Comparison of ENCODE assay signal across 18 cellular contexts in the genomic region with DNA sequence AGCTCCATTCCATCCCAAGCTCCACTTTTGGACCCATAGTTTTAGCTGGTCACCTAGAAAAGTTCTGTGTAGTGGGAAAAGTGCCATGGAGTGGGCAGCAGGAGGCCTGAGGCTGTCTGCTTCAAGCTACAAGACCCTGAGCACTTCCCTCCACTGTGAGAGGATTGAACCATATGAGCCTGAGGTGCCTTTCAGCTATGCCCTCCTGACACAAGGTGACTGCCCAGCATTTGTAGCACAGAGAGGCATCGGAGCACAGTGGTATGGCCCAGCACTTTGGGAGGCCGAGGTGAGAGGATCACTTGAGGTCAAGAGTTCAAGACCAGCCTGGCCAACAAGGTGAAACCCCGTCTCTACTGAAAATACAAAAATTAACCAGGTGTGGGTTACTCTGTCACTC. TPM values are rescaled to one million over a fixed set of nuclear protein-coding genes. Genes with fewer than 3 reads are reported as not detected.
DNase-seq lines count a peak whose midpoint lies in the region; ATAC-seq and TF ChIP-seq lines count a peak whose summit lies in the region.
"Had no signal": no experiment of that assay in that cellular context is flagged by ENCODE, and none has a peak within 500 bp of the region (broad histone marks: within the 10 kb centered on the region; RNA-seq: fewer than 3 reads in every experiment).

No MANE protein-coding gene starts in this region.

- peaks cover under 1 to 12% (median 8%) of the 10 kb centered on the region in 7 donors for H3K4me1 Mint-ChIP-seq in naive thymus-derived CD4-positive, alpha-beta T cell
- H3K4me1 Mint-ChIP-seq in activated T-cell treated with anti-CD3 and anti-CD28 coated beads, Interleukin-2, amount 50 U/mL, for 72 hours (ENCODE audit: low read depth): peaks cover 7% of the 10 kb centered on the region

- CTCF ChIA-PET in naive thymus-derived CD4-positive, alpha-beta T cell (lab: Charles Lee): no interaction called here

- no peak overlapping the region for H3K4me3 Mint-ChIP-seq in naive thymus-derived CD4-positive, alpha-beta T cell
- no peak overlapping the region for H3K4me3 Mint-ChIP-seq in activated T-cell treated with anti-CD3 and anti-CD28 coated beads, Interleukin-2, amount 50 U/mL, for 72 hours

- WGBS in psoas muscle, 3 donors: 91 to 94% (median 91%) methylated on average over 3 of the region's 3 CpGs

- H3K27ac Mint-ChIP-seq in naive thymus-derived CD4-positive, alpha-beta T cell: no peak overlapping the region
- no peak overlapping the region for H3K27ac Mint-ChIP-seq in activated T-cell treated with anti-CD3 and anti-CD28 coated beads, Interleukin-2, amount 50 U/mL, for 72 hours

- H3K36me3 ChIP-seq in left ventricle myocardium inferior (no peaks in the 10 kb centered on the region), psoas muscle (ENCODE audit: insufficient read depth in 1 of 2, low read depth in 1 of 2) (no peaks in the 10 kb centered on the region), vagina (no peaks in the 10 kb centered on the region)
- H3K36me3 ChIP-seq in naive thymus-derived CD4-positive, alpha-beta T cell (ENCODE audit: control insufficient read depth in 2 of 3, insufficient read depth in 3 of 3, low read length in 3 of 3): no peaks in the 10 kb centered on the region

- H3K9me3 Mint-ChIP-seq in naive thymus-derived CD4-positive, alpha-beta T cell: no peaks in the 10 kb centered on the region
- H3K9me3 Mint-ChIP-seq in activated T-cell treated with anti-CD3 and anti-CD28 coated beads, Interleukin-2, amount 50 U/mL, for 72 hours: no peaks in the 10 kb centered on the region

- H3K27me3 ChIP-seq in left ventricle myocardium inferior (ENCODE audit: low read depth): peaks cover 17% of the 10 kb centered on the region
- peaks cover 0 to 2% (median 0%) of the 10 kb centered on the region in 3 donors for H3K27me3 ChIP-seq in psoas muscle (ENCODE audit: insufficient read depth in 3 of 3, low read length in 2 of 3)
- H3K27me3 ChIP-seq in vagina: no peaks in the 10 kb centered on the region
- H3K27me3 ChIP-seq in naive thymus-derived CD4-positive, alpha-beta T cell (ENCODE audit: control insufficient read depth in 2 of 2, insufficient read depth in 2 of 2, low read length in 2 of 2): no peaks in the 10 kb centered on the region

- POLR2A ChIA-PET in naive thymus-derived CD4-positive, alpha-beta T cell (lab: Charles Lee): no interaction called here

- H3K27me3 Mint-ChIP-seq in naive thymus-derived CD4-positive, alpha-beta T cell: peaks cover 14 to 25% (median 16%) of the 10 kb centered on the region in 5 donors
- peaks cover 17% of the 10 kb centered on the region for H3K27me3 Mint-ChIP-seq in activated T-cell treated with anti-CD3 and anti-CD28 coated beads, Interleukin-2, amount 50 U/mL, for 72 hours (ENCODE audit: low read depth)

- H3K4me1 ChIP-seq in left ventricle myocardium inferior (peaks cover 75% of the 10 kb centered on the region), psoas muscle (peaks cover 38% of the 10 kb centered on the region), vagina (peaks cover 32% of the 10 kb centered on the region)
- H3K4me1 ChIP-seq in naive thymus-derived CD4-positive, alpha-beta T cell (ENCODE audit: control insufficient read depth in 2 of 2, insufficient read depth in 2 of 2, low read length in 2 of 2): no peaks in the 10 kb centered on the region

- peak overlapping the region; percentile 89 for H3K27ac ChIP-seq in left ventricle myocardium inferior (replicated peaks)
- peak overlapping the region; percentile 98 to 100 for H3K27ac ChIP-seq in coronary artery
- peak overlapping the region; percentile 59 for H3K27ac ChIP-seq in psoas muscle
- peak overlapping the region; percentile 92 for H3K27ac ChIP-seq in vagina
- H3K27ac ChIP-seq in naive thymus-derived CD4-positive, alpha-beta T cell (ENCODE audit: low read depth, low read length): no peak overlapping the region
- H3K27ac ChIP-seq: GM23248, HL-60, RWPE1 had no signal

- no peak for TF ChIP-seq POLR2A in vagina (IDR thresholded peaks at IDR 0.05)

- H3K9me3 ChIP-seq in left ventricle myocardium inferior (replicated peaks) (no peaks in the 10 kb centered on the region), psoas muscle (no peaks in the 10 kb centered on the region), vagina (no peaks in the 10 kb centered on the region)
- H3K9me3 ChIP-seq in naive thymus-derived CD4-positive, alpha-beta T cell (ENCODE audit: control insufficient read depth in 2 of 3, low read length in 3 of 3): no peaks in the 10 kb centered on the region

- no peak for TF ChIP-seq CTCF in left ventricle myocardium inferior (IDR thresholded peaks at IDR 0.05; ENCODE audit: borderline replicate concordance)
- TF ChIP-seq CTCF in coronary artery (IDR thresholded peaks at IDR 0.05): no peak
- TF ChIP-seq CTCF in psoas muscle (IDR thresholded peaks at IDR 0.05): no peak
- TF ChIP-seq CTCF in vagina (IDR thresholded peaks at IDR 0.05): no peak

- H3K4me3 ChIP-seq in left ventricle myocardium inferior: no peak overlapping the region
- H3K4me3 ChIP-seq in coronary artery: no peak overlapping the region
- no peak overlapping the region for H3K4me3 ChIP-seq in psoas muscle
- H3K4me3 ChIP-seq in vagina: no peak overlapping the region
- H3K4me3 ChIP-seq in naive thymus-derived CD4-positive, alpha-beta T cell (ENCODE audit: low read length): no peak overlapping the region
- H3K4me3 ChIP-seq: GM23248 had no signal

- intact Hi-C loops in left ventricle myocardium inferior (cut with micrococcal nuclease) (no loop called here), Right ventricle myocardium superior (cut with DNase I) (no loop called here), psoas muscle (cut with DNase I) (no loop called here), vagina (cut with DNase I) (no loop called here)
- intact Hi-C loops in naive thymus-derived CD4-positive, alpha-beta T cell (cut with micrococcal nuclease): no loop called here

- ATAC-seq in Right ventricle myocardium superior (ENCODE audit: poor library complexity): no peak
- no peak for ATAC-seq in psoas muscle
- no peak for ATAC-seq in naive thymus-derived CD4-positive, alpha-beta T cell
- ATAC-seq in activated T-cell treated with anti-CD3 and anti-CD28 coated beads, Interleukin-2, amount 50 U/mL, for 72 hours (replicated peaks in 1 of 2): no peak
- ATAC-seq: PC-3 had no signal

- peaks cover 0 to under 1% (median 0%) of the 10 kb centered on the region in 5 donors for H3K36me3 Mint-ChIP-seq in naive thymus-derived CD4-positive, alpha-beta T cell
- H3K36me3 Mint-ChIP-seq in activated T-cell treated with anti-CD3 and anti-CD28 coated beads, Interleukin-2, amount 50 U/mL, for 72 hours (ENCODE audit: insufficient read depth in 2 of 2): no peaks in the 10 kb centered on the region

- no peak for DNase-seq in left ventricle myocardium inferior
- DNase-seq in Right ventricle myocardium superior: no peak
- DNase-seq in coronary artery (ENCODE audit: low spot score): no peak
- no peak for DNase-seq in psoas muscle
- DNase-seq in vagina (ENCODE audit: extremely low spot score in 2 of 2): no peak
- DNase-seq in naive thymus-derived CD4-positive, alpha-beta T cell: no peak
- no peak for DNase-seq in activated T-cell treated with anti-CD3 and anti-CD28 coated beads, Interleukin-2, amount 50 U/mL, for 72 hours
- DNase-seq in NCI-H524 (lab: John Stamatoyannopoulos, UW): no peak
- DNase-seq: DMS 273 treated with DMSO at 0.1 percent for 48 hours, GDM1, HCEC 1CT, NCI-H187, PC-3 had no signal

RNA-seq across cellular contexts. Expression of a gene that starts 3.9 kb away (rescaled TPM):
- total RNA-seq in left ventricle myocardium inferior (5.2 TPM), Right ventricle myocardium superior (9.4 TPM), psoas muscle (1 to 10 TPM; 1.3 to 5.7 (median 3.4) TPM), vagina (not detected)
- polyA plus RNA-seq in psoas muscle: 1 to 10 TPM in 2 of 3 donors, under 1 TPM in 1; 0.12 to 5.7 (median 1.2) TPM
- not detected for total RNA-seq in naive thymus-derived CD4-positive, alpha-beta T cell
- polyA plus RNA-seq in naive thymus-derived CD4-positive, alpha-beta T cell: not detected
- not detected for total RNA-seq in activated T-cell treated with anti-CD3 and anti-CD28 coated beads, Interleukin-2, amount 50 U/mL, for 72 hours
- total RNA-seq: A172, GM23248, PC-3 had no signal
- polyA plus RNA-seq: BJ, GM23248 had no signal

RNA-seq across cellular contexts. Expression of a gene that starts 4.8 kb away (rescaled TPM):
- 12.9 TPM for total RNA-seq in left ventricle myocardium inferior
- 19.7 TPM for total RNA-seq in Right ventricle myocardium superior
- total RNA-seq in psoas muscle: 1 to 10 TPM; 2.5 to 6.3 (median 3.2) TPM
- 1 to 10 TPM; 2.6 to 3.0 (median 3.0) TPM for polyA plus RNA-seq in psoas muscle
- total RNA-seq in vagina: 85.7 TPM
- total RNA-seq in naive thymus-derived CD4-positive, alpha-beta T cell: not detected
- polyA plus RNA-seq in naive thymus-derived CD4-positive, alpha-beta T cell: not detected
- not detected for total RNA-seq in activated T-cell treated with anti-CD3 and anti-CD28 coated beads, Interleukin-2, amount 50 U/mL, for 72 hours
- total RNA-seq: A172, GM23248, PC-3 had no signal
- polyA plus RNA-seq: GM23248 had no signal

RNA-seq across cellular contexts. Expression of a gene that starts 27.4 kb away (rescaled TPM):
- total RNA-seq in left ventricle myocardium inferior (not detected), Right ventricle myocardium superior (not detected), psoas muscle (not detected), vagina (not detected)
- under 1 TPM in 2 of 3 donors, not detected in 1; 0.04 to 0.07 TPM for polyA plus RNA-seq in psoas muscle
- not detected for total RNA-seq in naive thymus-derived CD4-positive, alpha-beta T cell
- polyA plus RNA-seq in naive thymus-derived CD4-positive, alpha-beta T cell: not detected
- not detected for total RNA-seq in activated T-cell treated with anti-CD3 and anti-CD28 coated beads, Interleukin-2, amount 50 U/mL, for 72 hours
- total RNA-seq: A172, GM23248, PC-3 had no signal
- polyA plus RNA-seq: BJ, GM23248 had no signal

RNA-seq across cellular contexts. Expression of a gene that starts 42.4 kb away (rescaled TPM):
- 1.8 TPM for total RNA-seq in left ventricle myocardium inferior
- total RNA-seq in Right ventricle myocardium superior: 1.6 TPM
- total RNA-seq in psoas muscle: 1 to 10 TPM; 1.1 to 2.8 (median 1.9) TPM
- polyA plus RNA-seq in psoas muscle: 1 to 10 TPM in 1 of 3 donors, under 1 TPM in 2; 0.79 to 1.1 (median 0.90) TPM
- total RNA-seq in vagina: 5.4 TPM
- total RNA-seq in naive thymus-derived CD4-positive, alpha-beta T cell: 10 to 100 TPM in 4 of 5 experiments, 1 to 10 TPM in 1; 6.4 to 17.1 (median 13.5) TPM
- under 1 TPM; 0.09 to 0.20 TPM for polyA plus RNA-seq in naive thymus-derived CD4-positive, alpha-beta T cell
- total RNA-seq in activated T-cell treated with anti-CD3 and anti-CD28 coated beads, Interleukin-2, amount 50 U/mL, for 72 hours: 1 to 10 TPM; 5.2 to 6.3 TPM

RNA-seq across cellular contexts. Expression of a gene that starts 43.2 kb away (rescaled TPM):
- 18.6 TPM for total RNA-seq in left ventricle myocardium inferior
- 17.3 TPM for total RNA-seq in Right ventricle myocardium superior
- 10 to 100 TPM in 3 of 4 donors, 1 to 10 TPM in 1; 9.5 to 18.1 (median 14.8) TPM for total RNA-seq in psoas muscle
- polyA plus RNA-seq in psoas muscle: 10 to 100 TPM in 2 of 3 donors, 1 to 10 TPM in 1; 9.4 to 14.4 (median 10.0) TPM
- total RNA-seq in vagina: 18.7 TPM
- 10 to 100 TPM in 4 of 5 experiments, 1 to 10 TPM in 1; 7.1 to 24.8 (median 12.7) TPM for total RNA-seq in naive thymus-derived CD4-positive, alpha-beta T cell
- polyA plus RNA-seq in naive thymus-derived CD4-positive, alpha-beta T cell: 10 to 100 TPM; 19.7 to 21.5 TPM
- total RNA-seq in activated T-cell treated with anti-CD3 and anti-CD28 coated beads, Interleukin-2, amount 50 U/mL, for 72 hours: 10 to 100 TPM; 12.9 to 18.2 TPM
